1 cellular context compared by ENCODE assay signal in the genomic region with DNA sequence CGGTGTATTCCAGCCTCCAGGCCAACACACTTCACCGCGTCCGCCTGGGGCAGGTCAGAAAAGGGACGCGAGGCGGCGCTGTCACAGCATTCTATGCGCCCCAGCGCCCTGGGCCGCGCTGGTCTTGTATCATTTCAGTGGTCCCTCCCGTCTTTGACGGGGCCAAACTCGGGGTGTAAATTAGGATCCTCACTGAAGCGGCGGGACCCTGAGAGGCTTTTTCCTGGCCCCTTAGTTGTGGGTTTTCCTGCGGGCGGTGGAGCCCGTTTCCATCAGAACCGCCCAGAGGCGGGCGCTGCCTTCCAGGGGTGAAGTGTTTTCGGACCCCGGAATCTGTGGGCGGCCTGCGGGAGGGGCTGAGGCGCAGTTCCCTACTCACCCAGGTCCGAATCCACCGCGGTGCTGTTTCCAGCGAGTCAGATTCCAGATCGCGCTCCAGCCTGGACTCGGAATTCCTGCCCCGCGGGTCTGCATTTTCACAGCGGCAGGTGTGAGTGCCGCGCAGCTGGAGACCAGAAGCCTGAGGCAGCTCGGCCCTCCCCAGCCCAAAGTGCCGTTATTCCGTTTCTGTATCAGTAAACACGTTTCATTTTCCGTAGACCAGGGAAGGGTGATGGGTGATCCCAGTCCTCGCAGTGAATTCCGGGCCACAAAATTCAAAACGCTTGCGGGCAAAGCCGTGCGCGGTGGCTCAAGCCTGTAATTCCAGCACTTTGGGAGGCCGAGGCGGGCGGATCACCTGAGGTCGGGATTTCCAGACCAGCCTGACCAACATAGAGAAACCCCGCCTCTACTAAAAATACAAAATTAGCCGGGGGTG.
A peak's percentile ranks its signal among the peaks of the same experiment; 100 is the strongest.
TF ChIP-seq lines count a peak whose summit lies in the region.

No MANE protein-coding gene starts in this region.

TF ChIP-seq in HEK293, 187 proteins besides CTCF, POLR2A, EP300 and RAD21 (continued from another document and continues in another):
- TF ChIP-seq, protein P1, sequence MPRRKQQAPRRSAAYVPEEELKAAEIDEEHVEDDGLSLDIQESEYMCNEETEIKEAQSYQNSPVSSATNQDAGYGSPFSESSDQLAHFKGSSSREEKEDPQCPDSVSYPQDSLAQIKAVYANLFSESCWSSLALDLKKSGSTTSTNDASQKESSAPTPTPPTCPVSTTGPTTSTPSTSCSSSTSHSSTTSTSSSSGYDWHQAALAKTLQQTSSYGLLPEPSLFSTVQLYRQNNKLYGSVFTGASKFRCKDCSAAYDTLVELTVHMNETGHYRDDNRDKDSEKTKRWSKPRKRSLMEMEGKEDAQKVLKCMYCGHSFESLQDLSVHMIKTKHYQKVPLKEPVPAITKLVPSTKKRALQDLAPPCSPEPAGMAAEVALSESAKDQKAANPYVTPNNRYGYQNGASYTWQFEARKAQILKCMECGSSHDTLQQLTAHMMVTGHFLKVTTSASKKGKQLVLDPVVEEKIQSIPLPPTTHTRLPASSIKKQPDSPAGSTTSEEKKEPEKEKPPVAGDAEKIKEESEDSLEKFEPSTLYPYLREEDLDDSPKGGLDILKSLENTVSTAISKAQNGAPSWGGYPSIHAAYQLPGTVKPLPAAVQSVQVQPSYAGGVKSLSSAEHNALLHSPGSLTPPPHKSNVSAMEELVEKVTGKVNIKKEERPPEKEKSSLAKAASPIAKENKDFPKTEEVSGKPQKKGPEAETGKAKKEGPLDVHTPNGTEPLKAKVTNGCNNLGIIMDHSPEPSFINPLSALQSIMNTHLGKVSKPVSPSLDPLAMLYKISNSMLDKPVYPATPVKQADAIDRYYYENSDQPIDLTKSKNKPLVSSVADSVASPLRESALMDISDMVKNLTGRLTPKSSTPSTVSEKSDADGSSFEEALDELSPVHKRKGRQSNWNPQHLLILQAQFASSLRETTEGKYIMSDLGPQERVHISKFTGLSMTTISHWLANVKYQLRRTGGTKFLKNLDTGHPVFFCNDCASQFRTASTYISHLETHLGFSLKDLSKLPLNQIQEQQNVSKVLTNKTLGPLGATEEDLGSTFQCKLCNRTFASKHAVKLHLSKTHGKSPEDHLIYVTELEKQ (tag by site-specific recombination; IDR thresholded peaks at IDR 0.05; ENCODE audit: borderline replicate concordance): no peak
- TF ChIP-seq ZBTB48 (tag by site-specific recombination; IDR thresholded peaks at IDR 0.05) (peak; percentile 99), BCL11A (tag by site-specific recombination; IDR thresholded peaks at IDR 0.05; ENCODE audit: low read depth) (peak; percentile 23), ZBTB8A (tag by site-specific recombination; IDR thresholded peaks at IDR 0.05) (peak; percentile 95), ZBTB17 (tag by site-specific recombination; IDR thresholded peaks at IDR 0.05) (peak; percentile 96), MZF1 (tag by site-specific recombination; IDR thresholded peaks at IDR 0.05; ENCODE audit: borderline replicate concordance) (peak; percentile 82), ZNF350 (tag by site-specific recombination; IDR thresholded peaks at IDR 0.05) (no peak), ZNF76 (tag by site-specific recombination; IDR thresholded peaks at IDR 0.05; ENCODE audit: borderline replicate concordance, low read depth) (peak; percentile 72), ZNF596 (tag by site-specific recombination; IDR thresholded peaks at IDR 0.05) (no peak), ZNF394 (tag by site-specific recombination; IDR thresholded peaks at IDR 0.05; ENCODE audit: borderline replicate concordance) (peak; percentile 11; the same call in 1 of the 2 replicates), ZNF211 (tag by site-specific recombination; IDR thresholded peaks at IDR 0.05; ENCODE audit: low read depth) (no peak), KLF1 (tag by site-specific recombination; IDR thresholded peaks at IDR 0.05) (peak; percentile 32), ZNF670 (tag by site-specific recombination; IDR thresholded peaks at IDR 0.05; ENCODE audit: low read depth) (no peak), ZFP41 (tag by site-specific recombination; IDR thresholded peaks at IDR 0.05; ENCODE audit: borderline replicate concordance) (no peak), SP3 (tag by site-specific recombination; IDR thresholded peaks at IDR 0.05) (peak; percentile 55; the same call in 1 of the 2 replicates), ZNF510 (tag by site-specific recombination; IDR thresholded peaks at IDR 0.05; ENCODE audit: insufficient replicate concordance) (no peak), ZNF2 (tag by site-specific recombination; IDR thresholded peaks at IDR 0.05) (peak; percentile 87), ZNF416 (tag by site-specific recombination; IDR thresholded peaks at IDR 0.05) (no peak), ZNF433 (tag by site-specific recombination; IDR thresholded peaks at IDR 0.05; ENCODE audit: low read depth) (no peak), ZNF391 (tag by site-specific recombination; IDR thresholded peaks at IDR 0.05; ENCODE audit: borderline replicate concordance, low read depth) (peak; percentile 20; the same call in 1 of the 2 replicates), BCL11B (tag by site-specific recombination; IDR thresholded peaks at IDR 0.05; ENCODE audit: low read depth) (peak; percentile 78; the same call in 1 of the 2 replicates), ZBTB11 (tag by site-specific recombination; conservative IDR thresholded peaks at IDR 0.05; ENCODE audit: low read depth) (0 out of 2 replicates have a peak, but pooled peaks have one; percentile 41), SP2 (tag by site-specific recombination; IDR thresholded peaks at IDR 0.05) (peak; percentile 70; the same call in 1 of the 2 replicates), WT1 (tag by site-specific recombination; IDR thresholded peaks at IDR 0.05) (peak; percentile 64), ZNF549 (tag by site-specific recombination; IDR thresholded peaks at IDR 0.05) (no peak), ZBTB1 (tag by site-specific recombination; IDR thresholded peaks at IDR 0.05) (no peak), ZNF629 (tag by site-specific recombination; IDR thresholded peaks at IDR 0.05) (peak; percentile 48), ZNF221 (tag by site-specific recombination; IDR thresholded peaks at IDR 0.05; ENCODE audit: borderline replicate concordance) (no peak), ZNF10 (tag by site-specific recombination; IDR thresholded peaks at IDR 0.05) (0 out of 2 replicates have a peak, but pooled peaks have one; percentile 38), ZSCAN30 (tag by site-specific recombination; IDR thresholded peaks at IDR 0.05) (peak; percentile 72), PATZ1 (tag by site-specific recombination; IDR thresholded peaks at IDR 0.05) (peak; percentile 79), ZNF561 (tag by site-specific recombination; IDR thresholded peaks at IDR 0.05; ENCODE audit: borderline replicate concordance) (peak; percentile 55; the same call in 1 of the 2 replicates), ZNF701 (tag by site-specific recombination; IDR thresholded peaks at IDR 0.05) (no peak), HOXA7 (CRISPR knock-in tag; IDR thresholded peaks at IDR 0.05; ENCODE audit: borderline replicate concordance) (no peak), ZNF571 (tag by site-specific recombination; IDR thresholded peaks at IDR 0.05) (no peak), KLF16 (tag by site-specific recombination; IDR thresholded peaks at IDR 0.05) (no peak), ZNF692 (tag by site-specific recombination; IDR thresholded peaks at IDR 0.05) (peak; percentile 71; the same call in 1 of the 2 replicates), GLIS1 (tag by site-specific recombination; IDR thresholded peaks at IDR 0.05) (no peak), ZNF239 (tag by site-specific recombination; IDR thresholded peaks at IDR 0.05) (no peak), ZNF777 (tag by site-specific recombination; IDR thresholded peaks at IDR 0.05; ENCODE audit: borderline replicate concordance) (peak; percentile 80), KLF8 (tag by site-specific recombination; IDR thresholded peaks at IDR 0.05) (peak; percentile 63), ZNF292 (tag by site-specific recombination; IDR thresholded peaks at IDR 0.05; ENCODE audit: borderline replicate concordance, low read depth) (no peak), ZNF621 (tag by site-specific recombination; IDR thresholded peaks at IDR 0.05) (no peak), FEZF1 (tag by site-specific recombination; IDR thresholded peaks at IDR 0.05) (no peak), ZEB2 (tag by site-specific recombination; IDR thresholded peaks at IDR 0.05) (peak; percentile 70)
- TF ChIP-seq, protein P2, sequence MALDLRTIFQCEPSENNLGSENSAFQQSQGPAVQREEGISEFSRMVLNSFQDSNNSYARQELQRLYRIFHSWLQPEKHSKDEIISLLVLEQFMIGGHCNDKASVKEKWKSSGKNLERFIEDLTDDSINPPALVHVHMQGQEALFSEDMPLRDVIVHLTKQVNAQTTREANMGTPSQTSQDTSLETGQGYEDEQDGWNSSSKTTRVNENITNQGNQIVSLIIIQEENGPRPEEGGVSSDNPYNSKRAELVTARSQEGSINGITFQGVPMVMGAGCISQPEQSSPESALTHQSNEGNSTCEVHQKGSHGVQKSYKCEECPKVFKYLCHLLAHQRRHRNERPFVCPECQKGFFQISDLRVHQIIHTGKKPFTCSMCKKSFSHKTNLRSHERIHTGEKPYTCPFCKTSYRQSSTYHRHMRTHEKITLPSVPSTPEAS (tag by site-specific recombination; IDR thresholded peaks at IDR 0.05): no peak
- TF ChIP-seq, protein P3, sequence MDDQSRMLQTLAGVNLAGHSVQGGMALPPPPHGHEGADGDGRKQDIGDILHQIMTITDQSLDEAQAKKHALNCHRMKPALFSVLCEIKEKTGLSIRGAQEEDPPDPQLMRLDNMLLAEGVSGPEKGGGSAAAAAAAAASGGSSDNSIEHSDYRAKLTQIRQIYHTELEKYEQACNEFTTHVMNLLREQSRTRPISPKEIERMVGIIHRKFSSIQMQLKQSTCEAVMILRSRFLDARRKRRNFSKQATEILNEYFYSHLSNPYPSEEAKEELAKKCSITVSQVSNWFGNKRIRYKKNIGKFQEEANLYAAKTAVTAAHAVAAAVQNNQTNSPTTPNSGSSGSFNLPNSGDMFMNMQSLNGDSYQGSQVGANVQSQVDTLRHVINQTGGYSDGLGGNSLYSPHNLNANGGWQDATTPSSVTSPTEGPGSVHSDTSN (CRISPR knock-in tag; IDR thresholded peaks at IDR 0.05): peak; percentile 65; the same call in 1 of the 2 replicates
- TF ChIP-seq, protein P4, sequence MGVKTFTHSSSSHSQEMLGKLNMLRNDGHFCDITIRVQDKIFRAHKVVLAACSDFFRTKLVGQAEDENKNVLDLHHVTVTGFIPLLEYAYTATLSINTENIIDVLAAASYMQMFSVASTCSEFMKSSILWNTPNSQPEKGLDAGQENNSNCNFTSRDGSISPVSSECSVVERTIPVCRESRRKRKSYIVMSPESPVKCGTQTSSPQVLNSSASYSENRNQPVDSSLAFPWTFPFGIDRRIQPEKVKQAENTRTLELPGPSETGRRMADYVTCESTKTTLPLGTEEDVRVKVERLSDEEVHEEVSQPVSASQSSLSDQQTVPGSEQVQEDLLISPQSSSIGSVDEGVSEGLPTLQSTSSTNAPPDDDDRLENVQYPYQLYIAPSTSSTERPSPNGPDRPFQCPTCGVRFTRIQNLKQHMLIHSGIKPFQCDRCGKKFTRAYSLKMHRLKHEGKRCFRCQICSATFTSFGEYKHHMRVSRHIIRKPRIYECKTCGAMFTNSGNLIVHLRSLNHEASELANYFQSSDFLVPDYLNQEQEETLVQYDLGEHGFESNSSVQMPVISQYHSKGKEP (tag by site-specific recombination; IDR thresholded peaks at IDR 0.05): 0 out of 2 replicates have a peak, but pooled peaks have one; percentile 24
